15 cellular contexts compared by ENCODE assay signal in genomic region chr2:53476800-53477199, GRCh38.
A peak's percentile ranks its signal among the peaks of the same experiment; 100 is the strongest.
DNase-seq lines count a peak whose midpoint lies in the region; ATAC-seq and TF ChIP-seq lines count a peak whose summit lies in the region.
"Had no signal": no experiment of that assay in that cellular context is flagged by ENCODE, and none has a peak within 500 bp of the region (broad histone marks: within the 10 kb centered on the region; RNA-seq: fewer than 3 reads in every experiment).

No MANE protein-coding gene starts in this region.

- peaks cover 36% of the 10 kb centered on the region for H3F3A ChIP-seq in PC-9 (ENCODE audit: insufficient read depth, low read depth)

- H3K4me3 Mint-ChIP-seq in HFFc6, result no peak overlapping the region
- H3K4me3 Mint-ChIP-seq: CD14-positive monocyte; CD8-positive, alpha-beta T cell; GM23338 had no signal

- TF ChIP-seq CTCF in HFFc6 (IDR thresholded peaks at IDR 0.05) (no peak), PC-9 (conservative IDR thresholded peaks at IDR 0.05) (no peak), uterus (IDR thresholded peaks at IDR 0.05) (no peak)

- DNase-seq in HFFc6 (no peak), PC-9 (peak; percentile 78 to 96), islet precursor cell (peak; percentile 38), uterus (no peak)
- no peak for DNase-seq in activated CD4-positive, alpha-beta T cell treated with anti-CD3 and anti-CD28 coated beads, Interleukin-2, amount 50 U/mL, for 4 hours
- DNase-seq in NK-92 treated with Interleukin-12 subunit alpha and Interleukin-12 subunit beta, amount 100 ng/mL, for 24 hours (lab: John Stamatoyannopoulos, UW), result no peak
- DNase-seq: CD8-positive, alpha-beta T cell; COR-L47; H7; Karpas-422 had no signal

- intact Hi-C loops in PC-9 (cut with micrococcal nuclease; ENCODE audit: unreplicated experiment), result loop anchor here (1.0 to 10.0 kb wide), 5 partner anchors 29 to 272 kb away; no protein-coding TSS in a partner anchor
- intact Hi-C loops in uterus (cut with DNase I; ENCODE audit: low total_unique reads), result no loop called here

- H3K9me2 ChIP-seq in PC-9 (ENCODE audit: insufficient read depth), result no peaks in the 10 kb centered on the region

- no peaks in the 10 kb centered on the region for H3K79me2 ChIP-seq in PC-9 (ENCODE audit: low read depth)

- H3K4me2 ChIP-seq in PC-9, result peak overlapping the region; percentile 66
- H3K4me2 ChIP-seq: GM23338 had no signal

- H3K9me3 ChIP-seq in PC-9 (ENCODE audit: insufficient read depth, low read depth) (no peaks in the 10 kb centered on the region; the same call in 1 of the 2 replicates), uterus (no peaks in the 10 kb centered on the region)

- no peak for ATAC-seq in HG03439 (IDR thresholded peaks at IDR 0.05; ENCODE audit: unreplicated experiment)
- ATAC-seq: CD8-positive, alpha-beta T cell; GM12878; GM23338; K562 had no signal

- H3K36me3 ChIP-seq in PC-9 (ENCODE audit: low read depth) (no peaks in the 10 kb centered on the region), uterus (no peaks in the 10 kb centered on the region)

- no peak overlapping the region for H2AFZ ChIP-seq in PC-9
- H2AFZ ChIP-seq: GM23338 had no signal

- POLR2A ChIA-PET in PC-9 (lab: Charles Lee; ENCODE audit: unreplicated experiment), result interaction anchor here (0.5 to 0.6 kb wide), 2 partner anchors 15 to 193 kb away, joined by 3 to 8 read pairs; no protein-coding TSS in a partner anchor

- H3K36me3 Mint-ChIP-seq in HFFc6 (ENCODE audit: low read depth), result no peaks in the 10 kb centered on the region
- H3K36me3 Mint-ChIP-seq: CD14-positive monocyte; CD8-positive, alpha-beta T cell had no signal

- peaks cover 48% of the 10 kb centered on the region for H3K4me1 Mint-ChIP-seq in HFFc6 (ENCODE audit: low read depth)
- H3K4me1 Mint-ChIP-seq: CD14-positive monocyte, GM23338 had no signal

- H3K27me3 ChIP-seq in PC-9 (ENCODE audit: insufficient read depth, low read depth) (no peaks in the 10 kb centered on the region), uterus (no peaks in the 10 kb centered on the region)

- peak overlapping the region; percentile 2; the same call in 1 of the 2 replicates for H3K27ac Mint-ChIP-seq in HFFc6
- H3K27ac Mint-ChIP-seq: CD8-positive, alpha-beta T cell; GM23338 had no signal

- H3K27me3 Mint-ChIP-seq in HFFc6 (ENCODE audit: insufficient read depth), result peaks cover 2% of the 10 kb centered on the region; the same call in 1 of the 2 replicates

- H3K4me1 ChIP-seq in PC-9 (replicated peaks; ENCODE audit: insufficient read depth) (peaks cover 43% of the 10 kb centered on the region), uterus (no peaks in the 10 kb centered on the region)

- CTCF ChIA-PET in PC-9 (lab: Charles Lee), result interaction anchor here (0.6 kb wide), 1 partner anchor 13 kb away, joined by 3 read pairs; no protein-coding TSS in a partner anchor

- BruUV-seq in PC-9 (replicated peaks; lab: Mats Ljungman, UMichigan), result no TSS peak

- TF ChIP-seq POLR2A in uterus (IDR thresholded peaks at IDR 0.05), result no peak

- H3K4me3 ChIP-seq in PC-9 (peak overlapping the region; percentile 6; the same call in 1 of the 2 replicates), uterus (no peak overlapping the region)
- H3K4me3 ChIP-seq: GM12878, GM23338, K562 had no signal

- H3K9me3 Mint-ChIP-seq in HFFc6, result no peaks in the 10 kb centered on the region
- H3K9me3 Mint-ChIP-seq: CD8-positive, alpha-beta T cell; GM23338 had no signal

- no peaks in the 10 kb centered on the region for H4K20me1 ChIP-seq in PC-9 (ENCODE audit: insufficient read depth)

- H3K27ac ChIP-seq in PC-9 (peak overlapping the region; percentile 90), uterus (no peak overlapping the region)

Comparison
In these comparisons a context has a peak if more than half of its experiments do, and no peak if none do; other contexts are left out.
1. DNase-seq: peak in PC-9 (2 of 2) and islet precursor cell (single experiment); none in HFFc6 (single experiment), uterus (0 of 2), activated CD4-positive, alpha-beta T cell treated with anti-CD3 and anti-CD28 coated beads, Interleukin-2, amount 50 U/mL, for 4 hours (0 of 2) and NK-92 treated with Interleukin-12 subunit alpha and Interleukin-12 subunit beta, amount 100 ng/mL, for 24 hours (single experiment).